1 cellular context compared by ENCODE assay signal in genomic region chr6:73655341-73655917, GRCh38.
TF ChIP-seq lines count a peak whose summit lies in the region.

No MANE protein-coding gene starts in this region.

TF ChIP-seq in A549, 52 proteins besides CTCF, POLR2A, EP300 and RAD21 (continued from another document):
- TF ChIP-seq E2F6 (IDR thresholded peaks at IDR 0.05; ENCODE audit: borderline replicate concordance, low read depth) = no peak
- TF ChIP-seq MAFK (IDR thresholded peaks at IDR 0.05; ENCODE audit: partially characterized antibody) = no peak
- TF ChIP-seq HOXB13 (CRISPR knock-in tag; IDR thresholded peaks at IDR 0.05; ENCODE audit: low read depth) = no peak
- no peak for TF ChIP-seq FOXS1 (CRISPR knock-in tag; IDR thresholded peaks at IDR 0.05)
- TF ChIP-seq PHF8 (IDR thresholded peaks at IDR 0.05; ENCODE audit: borderline replicate concordance, low read depth) = no peak
- no peak for TF ChIP-seq HOXB5 (CRISPR knock-in tag; IDR thresholded peaks at IDR 0.05)
- no peak for TF ChIP-seq HEYL (CRISPR knock-in tag; IDR thresholded peaks at IDR 0.05)
- no peak for TF ChIP-seq NFE2L2 (conservative IDR thresholded peaks at IDR 0.05; ENCODE audit: low read length)
- no peak for TF ChIP-seq SREBF2 (IDR thresholded peaks at IDR 0.05)
- no peak for TF ChIP-seq ZFP36 (IDR thresholded peaks at IDR 0.05; ENCODE audit: borderline replicate concordance, partially characterized antibody)
- no peak for TF ChIP-seq RNF2 (IDR thresholded peaks at IDR 0.05; ENCODE audit: borderline replicate concordance, low read depth)
- TF ChIP-seq CHD4 (IDR thresholded peaks at IDR 0.05; ENCODE audit: borderline replicate concordance) = no peak
- TF ChIP-seq BCL3 (IDR thresholded peaks at IDR 0.05) = no peak
- no peak for TF ChIP-seq JUNB (IDR thresholded peaks at IDR 0.05)
- TF ChIP-seq HDAC2 (IDR thresholded peaks at IDR 0.05) = no peak
